Comparison of ENCODE assay signal across 8 cellular contexts in the genomic region with DNA sequence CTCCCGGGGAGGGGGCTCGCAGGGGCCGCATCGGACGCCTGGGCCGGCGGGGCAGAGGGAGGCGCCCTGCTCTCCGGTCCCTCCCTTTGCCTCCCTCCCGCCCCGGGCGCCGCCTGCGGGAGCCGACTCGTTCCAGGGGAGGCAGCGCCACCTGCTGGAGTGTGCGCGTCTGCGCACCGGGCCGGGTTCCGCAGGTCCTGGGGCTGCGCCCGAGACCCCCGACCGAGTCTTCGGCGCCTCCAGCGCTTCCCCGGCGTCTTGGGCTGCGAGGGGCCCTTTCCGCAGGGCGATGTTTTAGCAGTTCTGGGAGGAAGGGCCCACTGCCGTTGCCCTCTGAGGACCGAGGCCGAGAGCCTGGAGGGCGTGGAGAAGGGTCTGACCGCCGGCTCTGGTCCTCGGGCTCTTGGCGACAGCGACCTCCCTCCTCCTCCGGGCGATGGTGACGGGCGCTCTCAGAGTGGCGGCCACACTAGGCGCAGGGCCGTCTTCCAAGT.
A peak's percentile ranks its signal among the peaks of the same experiment; 100 is the strongest.
DNase-seq lines count a peak whose midpoint lies in the region; ATAC-seq and TF ChIP-seq lines count a peak whose summit lies in the region.

No MANE protein-coding gene starts in this region.

- H3K9me3 Mint-ChIP-seq in activated CD4-positive, alpha-beta memory T cell treated with anti-CD3 and anti-CD28 coated beads for 36 hours = no peaks in the 10 kb centered on the region

- H3K27me3 ChIP-seq in lower lobe of right lung (ENCODE audit: low read depth) = peaks cover 9% of the 10 kb centered on the region

- peak overlapping the region; percentile 50 for H3K4me3 Mint-ChIP-seq in activated CD4-positive, alpha-beta memory T cell treated with anti-CD3 and anti-CD28 coated beads for 36 hours

- no peaks in the 10 kb centered on the region for H3K36me3 ChIP-seq in lower lobe of right lung

- H3K27ac ChIP-seq in lower lobe of right lung = peak overlapping the region; percentile 64

- no peaks in the 10 kb centered on the region for H3K9me3 ChIP-seq in lower lobe of right lung

- ATAC-seq in HG03460 (IDR thresholded peaks at IDR 0.05; ENCODE audit: unreplicated experiment) = peak; percentile 53
- ATAC-seq in lower lobe of right lung = peak; percentile 96 to 97
- no peak for ATAC-seq in HG03571 (IDR thresholded peaks at IDR 0.05; ENCODE audit: unreplicated experiment)

- intact Hi-C loops in activated CD4-positive, alpha-beta memory T cell treated with anti-CD3 and anti-CD28 coated beads for 36 hours (cut with micrococcal nuclease) = loop anchor here (1.0 to 5.0 kb wide), 3 partner anchors 161 to 380 kb away; partner anchors contain the start of gene MGAT5B
- intact Hi-C loops in lower lobe of right lung (cut with DNase I) = loop anchor here (5.0 kb wide), 1 partner anchor 160 kb away; no protein-coding TSS in a partner anchor

- peaks cover 9% of the 10 kb centered on the region for H3K4me1 Mint-ChIP-seq in activated CD4-positive, alpha-beta memory T cell treated with anti-CD3 and anti-CD28 coated beads for 36 hours (ENCODE audit: low read depth)

- H3K4me3 ChIP-seq in GM12875 (ENCODE audit: low read depth, low read length) (peak overlapping the region; percentile 52), lower lobe of right lung (peak overlapping the region; percentile 64)

- TF ChIP-seq CTCF in GM12875 (IDR thresholded peaks at IDR 0.05; ENCODE audit: borderline replicate concordance, insufficient read depth, low read depth, low read length) (peak; percentile 97), lower lobe of right lung (IDR thresholded peaks at IDR 0.05) (peak; percentile 98)

- POLR2A ChIA-PET in activated CD4-positive, alpha-beta memory T cell treated with anti-CD3 and anti-CD28 coated beads for 36 hours (lab: Charles Lee) = no interaction called here

- no peak overlapping the region for H3K27ac Mint-ChIP-seq in activated CD4-positive, alpha-beta memory T cell treated with anti-CD3 and anti-CD28 coated beads for 36 hours

- H3K27me3 Mint-ChIP-seq in activated CD4-positive, alpha-beta memory T cell treated with anti-CD3 and anti-CD28 coated beads for 36 hours = peaks cover 14% of the 10 kb centered on the region

- no peaks in the 10 kb centered on the region for H3K36me3 Mint-ChIP-seq in activated CD4-positive, alpha-beta memory T cell treated with anti-CD3 and anti-CD28 coated beads for 36 hours

- peak; percentile 52 for DNase-seq in NCI-H82 treated with DMSO at 0.1 percent for 48 hours (lab: John Stamatoyannopoulos, UW; ENCODE audit: unreplicated experiment)
- DNase-seq in activated CD4-positive, alpha-beta memory T cell treated with anti-CD3 and anti-CD28 coated beads for 36 hours = peak; percentile 88
- DNase-seq in ecto neural progenitor cell (ENCODE audit: low spot score) = peak; percentile 97
- DNase-seq in lower lobe of right lung = peak; percentile 91
- peak; percentile 73 to 88 for DNase-seq in stimulated activated CD4-positive, alpha-beta T cell treated with anti-CD3 and anti-CD28 coated beads, Interleukin-4, amount 100 ng/mL, for 4 hours

- H3K4me1 ChIP-seq in lower lobe of right lung = peaks cover 6% of the 10 kb centered on the region

- CTCF ChIA-PET in activated CD4-positive, alpha-beta memory T cell treated with anti-CD3 and anti-CD28 coated beads for 36 hours (lab: Charles Lee) = interaction anchor here (0.7 to 2.5 kb wide), 3 partner anchors 30 to 161 kb away, joined by 3 to 38 read pairs (median 3); no protein-coding TSS in a partner anchor
